ENCODE assay signal across 8 cellular contexts in genomic region chr17:82020874-82021727, GRCh38. TPM values are rescaled to one million over a fixed set of nuclear protein-coding genes. Genes with fewer than 3 reads are reported as not detected.
A peak's percentile ranks its signal among the peaks of the same experiment; 100 is the strongest.
DNase-seq lines count a peak whose midpoint lies in the region; ATAC-seq and TF ChIP-seq lines count a peak whose summit lies in the region.

No MANE protein-coding gene starts in this region.

- no peaks in the 10 kb centered on the region for H3K9me3 ChIP-seq in BLaER1
- no peaks in the 10 kb centered on the region for H3K9me3 ChIP-seq in OCI-LY1 (ENCODE audit: low read length)

- DNase-seq in GOT3 (lab: John Stamatoyannopoulos, UW), result peak; percentile 10
- DNase-seq in activated T-cell treated with anti-CD3 and anti-CD28 coated beads, Interleukin-2, amount 50 U/mL, for 72 hours, result peak; percentile 63 to 74
- DNase-seq in fibroblast of mammary gland (ENCODE audit: low read depth), result peak; percentile 76

- H3K9ac ChIP-seq in BLaER1, result peak overlapping the region; percentile 84
- H3K9ac ChIP-seq in OCI-LY1 (ENCODE audit: low read length), result peak overlapping the region; percentile 88

- peak overlapping the region; percentile 90 for H3K4me2 ChIP-seq in BLaER1
- peak overlapping the region; percentile 100 for H3K4me2 ChIP-seq in OCI-LY1 (ENCODE audit: low read length)

- H3K27me3 ChIP-seq in BLaER1, result no peaks in the 10 kb centered on the region
- no peaks in the 10 kb centered on the region for H3K27me3 ChIP-seq in OCI-LY1 (ENCODE audit: insufficient read depth, low read length)

- no peaks in the 10 kb centered on the region for H3K9me2 ChIP-seq in OCI-LY1 (ENCODE audit: low read depth, low read length)

- H3K27ac ChIP-seq in BLaER1, result no peak overlapping the region
- H3K27ac ChIP-seq in OCI-LY1 (ENCODE audit: low read depth, low read length, poor library complexity, severe bottlenecking), result no peak overlapping the region

- H3K4me3 Mint-ChIP-seq in activated T-cell treated with anti-CD3 and anti-CD28 coated beads, Interleukin-2, amount 50 U/mL, for 72 hours, result peak overlapping the region; percentile 84 to 89
- peak overlapping the region; percentile 82 to 89 (median 89) for H3K4me3 Mint-ChIP-seq in nephron

- H3K27ac Mint-ChIP-seq in activated T-cell treated with anti-CD3 and anti-CD28 coated beads, Interleukin-2, amount 50 U/mL, for 72 hours, result no peak overlapping the region
- no peak overlapping the region for H3K27ac Mint-ChIP-seq in nephron

- no peak for ATAC-seq in activated T-cell treated with anti-CD3 and anti-CD28 coated beads, Interleukin-2, amount 50 U/mL, for 72 hours (replicated peaks in 1 of 2)
- ATAC-seq in GM21390 (IDR thresholded peaks at IDR 0.05; ENCODE audit: unreplicated experiment), result no peak
- ATAC-seq in HG03280 (IDR thresholded peaks at IDR 0.05; ENCODE audit: unreplicated experiment), result no peak

- H3K9me3 Mint-ChIP-seq in activated T-cell treated with anti-CD3 and anti-CD28 coated beads, Interleukin-2, amount 50 U/mL, for 72 hours, result no peaks in the 10 kb centered on the region
- H3K9me3 Mint-ChIP-seq in nephron, result no peaks in the 10 kb centered on the region

- peaks cover 28% of the 10 kb centered on the region for H3K4me1 Mint-ChIP-seq in activated T-cell treated with anti-CD3 and anti-CD28 coated beads, Interleukin-2, amount 50 U/mL, for 72 hours (ENCODE audit: low read depth)
- peaks cover 15% of the 10 kb centered on the region for H3K4me1 Mint-ChIP-seq in nephron

- H3K4me3 ChIP-seq in BLaER1, result peak overlapping the region; percentile 93
- peak overlapping the region; percentile 92 for H3K4me3 ChIP-seq in OCI-LY1 (ENCODE audit: low read depth, low read length, poor library complexity, severe bottlenecking)
- H3K4me3 ChIP-seq in fibroblast of mammary gland (ENCODE audit: control insufficient read depth, low read depth, low read length), result peak overlapping the region; percentile 75

- H3K4me1 ChIP-seq in BLaER1, result peaks cover 41% of the 10 kb centered on the region
- H3K4me1 ChIP-seq in OCI-LY1 (ENCODE audit: insufficient read depth, low read length, severe bottlenecking), result peaks cover 24% of the 10 kb centered on the region

- H4K20me1 ChIP-seq in BLaER1 (peaks cover 41% of the 10 kb centered on the region), OCI-LY1 (ENCODE audit: insufficient read depth, low read length) (no peaks in the 10 kb centered on the region)

- H3K36me3 ChIP-seq in BLaER1 (peaks cover 35% of the 10 kb centered on the region), OCI-LY1 (ENCODE audit: insufficient read depth, low read length) (peaks cover 12% of the 10 kb centered on the region; the same call in 1 of the 2 replicates)

- H3K79me2 ChIP-seq in OCI-LY1 (ENCODE audit: insufficient read depth, low read length), result no peaks in the 10 kb centered on the region

- H3K27me3 Mint-ChIP-seq in activated T-cell treated with anti-CD3 and anti-CD28 coated beads, Interleukin-2, amount 50 U/mL, for 72 hours (ENCODE audit: low read depth), result no peaks in the 10 kb centered on the region
- H3K27me3 Mint-ChIP-seq in nephron (ENCODE audit: low read depth), result no peaks in the 10 kb centered on the region

- H2AFZ ChIP-seq in OCI-LY1 (ENCODE audit: low read length), result no peak overlapping the region

- H3K36me3 Mint-ChIP-seq in activated T-cell treated with anti-CD3 and anti-CD28 coated beads, Interleukin-2, amount 50 U/mL, for 72 hours (ENCODE audit: insufficient read depth in 2 of 2), result no peaks in the 10 kb centered on the region
- H3K36me3 Mint-ChIP-seq in nephron (ENCODE audit: low read depth), result peaks cover 4% of the 10 kb centered on the region

- TF ChIP-seq CTCF in OCI-LY1 (IDR thresholded peaks at IDR 0.05; ENCODE audit: low read length), result peak; percentile 83
- peak; percentile 66 for TF ChIP-seq CTCF in fibroblast of mammary gland (conservative IDR thresholded peaks at IDR 0.05; ENCODE audit: control insufficient read depth, insufficient read depth, low read depth, low read length)
- TF ChIP-seq CTCF in nephron (IDR thresholded peaks at IDR 0.05; ENCODE audit: unreplicated experiment in 3 of 3), result peak; percentile 67 to 68 (median 67)

- no peaks in the 10 kb centered on the region for H3F3A ChIP-seq in OCI-LY1 (ENCODE audit: insufficient read depth, low read length)

RNA-seq across cellular contexts. Expression of gene CENPX, which starts 1.6 kb away (rescaled TPM):
- total RNA-seq in activated T-cell treated with anti-CD3 and anti-CD28 coated beads, Interleukin-2, amount 50 U/mL, for 72 hours, result 10 to 100 TPM; 32.2 to 44.0 TPM

RNA-seq across cellular contexts. Expression of gene LRRC45, which starts 2.0 kb away (rescaled TPM):
- total RNA-seq in activated T-cell treated with anti-CD3 and anti-CD28 coated beads, Interleukin-2, amount 50 U/mL, for 72 hours, result 10 to 100 TPM; 11.8 to 15.4 TPM

RNA-seq across cellular contexts. Expression of gene RAC3, which starts 10.4 kb away (rescaled TPM):
- 10 to 100 TPM in 1 of 2 donors, 1 to 10 TPM in 1; 8.5 to 13.1 TPM for total RNA-seq in activated T-cell treated with anti-CD3 and anti-CD28 coated beads, Interleukin-2, amount 50 U/mL, for 72 hours

RNA-seq across cellular contexts. Expression of gene DCXR, which starts 16.4 kb away (rescaled TPM):
- 100 to 1,000 TPM; 114 to 125 TPM for total RNA-seq in activated T-cell treated with anti-CD3 and anti-CD28 coated beads, Interleukin-2, amount 50 U/mL, for 72 hours

RNA-seq across cellular contexts. Expression of gene RFNG, which starts 30.5 kb away (rescaled TPM):
- 10 to 100 TPM; 31.0 to 42.2 TPM for total RNA-seq in activated T-cell treated with anti-CD3 and anti-CD28 coated beads, Interleukin-2, amount 50 U/mL, for 72 hours

Comparison
In these comparisons a context has a peak if more than half of its experiments do, and no peak if none do; other contexts are left out.
1. DNase-seq: peak in every context shown above with its lines; median percentile 76 in fibroblast of mammary gland; 68 in activated T-cell treated with anti-CD3 and anti-CD28 coated beads, Interleukin-2, amount 50 U/mL, for 72 hours; 10 in GOT3.